ENCODE assay signal across 8 cellular contexts in genomic region chr4:147683717-147684700, GRCh38. TPM values are rescaled to one million over a fixed set of nuclear protein-coding genes. Genes with fewer than 3 reads are reported as not detected.
DNase-seq lines count a peak whose midpoint lies in the region; ATAC-seq and TF ChIP-seq lines count a peak whose summit lies in the region.

Gene PRMT9, minus strand, starts transcription at chr4:147684163. Its CDS starts 176 bp downstream, at chr4:147683987.

- intact Hi-C loops in adrenal gland (cut with DNase I): no loop called here
- intact Hi-C loops in heart left ventricle (cut with DNase I): no loop called here

- H3K4me1 Mint-ChIP-seq in type B pancreatic cell (ENCODE audit: unreplicated experiment): peaks cover 11% of the 10 kb centered on the region

- peaks cover 6 to 33% of the 10 kb centered on the region in 2 donors for H3K4me1 ChIP-seq in adrenal gland (replicated peaks in 1 of 2)
- peaks cover 0 to 18% (median 9%) of the 10 kb centered on the region in 12 donors for H3K4me1 ChIP-seq in heart left ventricle

- H3K27ac ChIP-seq in adrenal gland: peak within 1 kb of the TSS; percentile 6 to 94 (median 86)
- H3K27ac ChIP-seq in heart left ventricle: peak within 1 kb of the TSS; percentile 34 to 94 (median 88)

- peaks cover 3% of the 10 kb centered on the region for H3K27me3 Mint-ChIP-seq in type B pancreatic cell

- H3K36me3 Mint-ChIP-seq in type B pancreatic cell: peaks cover 3% of the 10 kb centered on the region

- no peaks in the 10 kb centered on the region for H3K27me3 ChIP-seq in adrenal gland
- H3K27me3 ChIP-seq in heart left ventricle: no peaks in the 10 kb centered on the region

- TF ChIP-seq POLR2A in adrenal gland (IDR thresholded peaks at IDR 0.05) (peak; percentile 90 to 92), heart left ventricle (IDR thresholded peaks at IDR 0.05) (peak; percentile 54 to 96)

- DNase-seq in NCI-H1092 treated with DMSO at 0.1 percent for 48 hours (lab: John Stamatoyannopoulos, UW) (peak; percentile 82), SW480 (ENCODE audit: low spot score) (peak; percentile 80), adrenal gland (peak; percentile 90 to 96 (median 93)), heart left ventricle (peak; percentile 92 to 96 (median 93)), pons (ENCODE audit: low spot score) (peak; percentile 81), type B pancreatic cell (ENCODE audit: extremely low spot score, unreplicated experiment) (peak; percentile 91)

- 0 to 2% (median 1%) methylated on average over 37 to 69 of the region's 69 CpGs for WGBS in adrenal gland, 4 donors
- WGBS in heart left ventricle, 4 donors: 0 to 1% (median 0%) methylated on average over 57 to 69 of the region's 69 CpGs

- ATAC-seq in HG02623 (IDR thresholded peaks at IDR 0.05; ENCODE audit: unreplicated experiment): peak; percentile 99
- ATAC-seq in heart left ventricle: peak; percentile 97 to 100 (median 100)

- peak within 1 kb of the TSS; percentile 93 for H3K27ac Mint-ChIP-seq in type B pancreatic cell

- no peaks in the 10 kb centered on the region for H3K9me3 ChIP-seq in adrenal gland (replicated peaks in 1 of 3)
- H3K9me3 ChIP-seq in heart left ventricle: no peaks in the 10 kb centered on the region

- H3K36me3 ChIP-seq in adrenal gland (replicated peaks in 1 of 2) (no peaks in the 10 kb centered on the region), heart left ventricle (peaks cover 0 to 13% (median 0%) of the 10 kb centered on the region in 9 donors)

- no peaks in the 10 kb centered on the region for H3K9me3 Mint-ChIP-seq in type B pancreatic cell

- peak within 1 kb of the TSS; percentile 93 for H3K4me3 Mint-ChIP-seq in type B pancreatic cell

- peak within 1 kb of the TSS in 3 of 4 donors; percentile 82 to 87 (median 83) for H3K4me3 ChIP-seq in adrenal gland
- peak within 1 kb of the TSS; percentile 49 to 95 (median 78) for H3K4me3 ChIP-seq in heart left ventricle

- TF ChIP-seq CTCF in GM12873 (IDR thresholded peaks at IDR 0.05; ENCODE audit: insufficient read depth, low read depth, low read length, missing control alignments): peak; percentile 0
- TF ChIP-seq CTCF in adrenal gland (IDR thresholded peaks at IDR 0.05): no peak
- TF ChIP-seq CTCF in heart left ventricle (IDR thresholded peaks at IDR 0.05): no peak
- no peak for TF ChIP-seq CTCF in type B pancreatic cell (conservative IDR thresholded peaks at IDR 0.05)

RNA-seq across cellular contexts. Expression of gene PRMT9, which starts in this region (rescaled TPM):
- total RNA-seq in adrenal gland (10 to 100 TPM in 4 of 8 donors, 1 to 10 TPM in 4; 5.4 to 13.5 (median 10.0) TPM), heart left ventricle (1 to 10 TPM; 3.4 to 9.1 (median 6.0) TPM), type B pancreatic cell (ENCODE audit: low replicate concordance) (9.2 and 12.5 TPM in 2 replicates)
- polyA plus RNA-seq in adrenal gland (10 to 100 TPM; 11.9 to 13.3 (median 12.0) TPM), heart left ventricle (1 to 10 TPM; 3.0 to 4.9 TPM)

Comparison
In these comparisons a context has a peak if more than half of its experiments do, and no peak if none do; other contexts are left out.
1. Peak in every context shown above with its lines: DNase-seq, ATAC-seq, H3K4me3 ChIP-seq and H3K27ac ChIP-seq.